Comparison of ENCODE assay signal across 8 cellular contexts in genomic region chr13:27621366-27622101, GRCh38. TPM values are rescaled to one million over a fixed set of nuclear protein-coding genes. Genes with fewer than 3 reads are reported as not detected.
DNase-seq lines count a peak whose midpoint lies in the region; ATAC-seq and TF ChIP-seq lines count a peak whose summit lies in the region.

POLR1D (plus strand) TSS chr13:27621892; CDS start chr13:27621984, 92 bp downstream.

- H3K36me3 ChIP-seq in H7 (replicated peaks; ENCODE audit: control insufficient read depth, insufficient read depth, low read length) (peaks cover 3% of the 10 kb centered on the region), MG63 (peaks cover 39% of the 10 kb centered on the region)

- DNase-seq in GDM1 (lab: John Stamatoyannopoulos, UW) (peak; percentile 91), H7 (peak; percentile 95), MG63 (peak; percentile 72), globus pallidus (ENCODE audit: low spot score) (peak; percentile 79), occipital lobe (lab: John Stamatoyannopoulos, UW) (peak; percentile 47)
- DNase-seq in activated naive CD4-positive, alpha-beta T cell treated with anti-CD3 and anti-CD28 coated beads, Interleukin-2, amount 50 U/mL, for 16 hours, result peak; percentile 82

- ATAC-seq in SK-N-SH treated with all-trans-retinoic acid at 6 μM for 48 hours, result peak; percentile 71

- peak within 1 kb of the TSS; percentile 99 for H3K4me3 ChIP-seq in H7 (ENCODE audit: insufficient read depth, low read depth, low read length)
- H3K4me3 ChIP-seq in MG63, result peak within 1 kb of the TSS; percentile 96

- peak within 1 kb of the TSS; percentile 72 for H3K27ac ChIP-seq in temporal lobe (ENCODE audit: low read depth, low read length)

- H3K9me3 ChIP-seq in MG63, result no peaks in the 10 kb centered on the region

- H3K27me3 ChIP-seq in H7 (ENCODE audit: control insufficient read depth, insufficient read depth, low read length) (no peaks in the 10 kb centered on the region), MG63 (no peaks in the 10 kb centered on the region)

TF ChIP-seq in SK-N-SH treated with all-trans-retinoic acid at 6 μM for 48 hours, 23 proteins besides CTCF, POLR2A, EP300 and RAD21:
- no peak for TF ChIP-seq ZFP30 (CRISPR knock-in tag; IDR thresholded peaks at IDR 0.05)
- TF ChIP-seq SNAI2 (CRISPR knock-in tag; IDR thresholded peaks at IDR 0.05), result no peak
- no peak for TF ChIP-seq OSR1 (CRISPR knock-in tag; IDR thresholded peaks at IDR 0.05)

RNA-seq across cellular contexts. Expression of gene POLR1D, which starts in this region (rescaled TPM):
- total RNA-seq in H7 (2014; rRNA removed; shearing (Covaris generic)), result 103 and 136 TPM in 2 replicates
- 138 and 145 TPM in 2 replicates for total RNA-seq in MG63 (2014; rRNA removed; shearing (Covaris generic); ENCODE audit: low replicate concordance)
- total RNA-seq in occipital lobe, result 52.7 TPM
- total RNA-seq in temporal lobe, result 53.1 TPM

Comparison
In these comparisons a context has a peak if more than half of its experiments do, and no peak if none do; other contexts are left out.
1. Peak in every context shown above with its lines: DNase-seq, ATAC-seq, H3K4me3 ChIP-seq and H3K27ac ChIP-seq.